1 cellular context compared by ENCODE assay signal in genomic region chr18:78508228-78508824, GRCh38.
TF ChIP-seq lines count a peak whose summit lies in the region.

No MANE protein-coding gene starts in this region.

TF ChIP-seq in HepG2, 621 proteins besides CTCF, POLR2A, EP300 and RAD21:
- TF ChIP-seq, protein P1, sequence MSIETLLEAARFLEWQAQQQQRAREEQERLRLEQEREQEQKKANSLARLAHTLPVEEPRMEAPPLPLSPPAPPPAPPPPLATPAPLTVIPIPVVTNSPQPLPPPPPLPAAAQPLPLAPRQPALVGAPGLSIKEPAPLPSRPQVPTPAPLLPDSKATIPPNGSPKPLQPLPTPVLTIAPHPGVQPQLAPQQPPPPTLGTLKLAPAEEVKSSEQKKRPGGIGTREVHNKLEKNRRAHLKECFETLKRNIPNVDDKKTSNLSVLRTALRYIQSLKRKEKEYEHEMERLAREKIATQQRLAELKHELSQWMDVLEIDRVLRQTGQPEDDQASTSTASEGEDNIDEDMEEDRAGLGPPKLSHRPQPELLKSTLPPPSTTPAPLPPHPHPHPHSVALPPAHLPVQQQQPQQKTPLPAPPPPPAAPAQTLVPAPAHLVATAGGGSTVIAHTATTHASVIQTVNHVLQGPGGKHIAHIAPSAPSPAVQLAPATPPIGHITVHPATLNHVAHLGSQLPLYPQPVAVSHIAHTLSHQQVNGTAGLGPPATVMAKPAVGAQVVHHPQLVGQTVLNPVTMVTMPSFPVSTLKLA (IDR thresholded peaks at IDR 0.05): 0 out of 2 replicates have a peak, but pooled peaks have one; percentile 6
